Comparison of ENCODE assay signal across 1 cellular context in genomic region chr14:90275455-90275814, GRCh38.
TF ChIP-seq lines count a peak whose summit lies in the region.

No MANE protein-coding gene starts in this region.

TF ChIP-seq in IMR-90, 13 proteins besides CTCF, POLR2A, EP300 and RAD21:
- TF ChIP-seq RFX5 (IDR thresholded peaks at IDR 0.05; ENCODE audit: low read depth, low read length) (no peak), MAZ (IDR thresholded peaks at IDR 0.05; ENCODE audit: borderline replicate concordance, low read depth, low read length) (no peak), CHD1 (IDR thresholded peaks at IDR 0.05; ENCODE audit: low read depth, low read length) (no peak), RCOR1 (IDR thresholded peaks at IDR 0.05; ENCODE audit: insufficient replicate concordance, low read length) (no peak), CEBPB (IDR thresholded peaks at IDR 0.05; ENCODE audit: low read depth, low read length) (no peak), BHLHE40 (IDR thresholded peaks at IDR 0.05; ENCODE audit: low read depth, low read length) (no peak), MAFK (IDR thresholded peaks at IDR 0.05; ENCODE audit: low read depth, low read length) (no peak), FOS (IDR thresholded peaks at IDR 0.05; ENCODE audit: low read depth, low read length) (no peak), SMC3 (IDR thresholded peaks at IDR 0.05; ENCODE audit: low read depth, low read length) (no peak), NFE2L2 (IDR thresholded peaks at IDR 0.05; ENCODE audit: low read depth, low read length) (no peak), MXI1 (IDR thresholded peaks at IDR 0.05; ENCODE audit: borderline replicate concordance, low read depth, low read length) (no peak), USF2 (IDR thresholded peaks at IDR 0.05; ENCODE audit: low read depth, low read length) (no peak)
- TF ChIP-seq, protein P1, sequence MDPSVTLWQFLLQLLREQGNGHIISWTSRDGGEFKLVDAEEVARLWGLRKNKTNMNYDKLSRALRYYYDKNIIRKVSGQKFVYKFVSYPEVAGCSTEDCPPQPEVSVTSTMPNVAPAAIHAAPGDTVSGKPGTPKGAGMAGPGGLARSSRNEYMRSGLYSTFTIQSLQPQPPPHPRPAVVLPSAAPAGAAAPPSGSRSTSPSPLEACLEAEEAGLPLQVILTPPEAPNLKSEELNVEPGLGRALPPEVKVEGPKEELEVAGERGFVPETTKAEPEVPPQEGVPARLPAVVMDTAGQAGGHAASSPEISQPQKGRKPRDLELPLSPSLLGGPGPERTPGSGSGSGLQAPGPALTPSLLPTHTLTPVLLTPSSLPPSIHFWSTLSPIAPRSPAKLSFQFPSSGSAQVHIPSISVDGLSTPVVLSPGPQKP (IDR thresholded peaks at IDR 0.05; ENCODE audit: borderline replicate concordance, low read depth, low read length) = no peak
